In genomic region chr10:109919224-109919623, GRCh38 we compare ENCODE assay signal across 20 cellular contexts.
"Had no signal": no experiment of that assay in that cellular context is flagged by ENCODE, and none has a peak within 500 bp of the region (broad histone marks: within the 10 kb centered on the region; RNA-seq: fewer than 3 reads in every experiment).

No MANE protein-coding gene starts in this region.

- H3K27ac Mint-ChIP-seq: activated naive CD4-positive, alpha-beta T cell treated with anti-CD3 and anti-CD28 coated beads, Interleukin-2, amount 10 ng/mL, durations not matched to agents 7 days and 5 days; mesothelial cell of epicardium had no signal

- H3K27me3 ChIP-seq: body of pancreas, esophagus squamous epithelium had no signal

- H3K36me3 ChIP-seq: esophagus squamous epithelium, lower lobe of right lung had no signal

- H3K27ac ChIP-seq: esophagus squamous epithelium, lower lobe of right lung had no signal

- ATAC-seq: activated CD8-positive, alpha-beta T cell treated with anti-CD3 and anti-CD28 coated beads for 36 hours; body of pancreas; left cardiac atrium; lower lobe of right lung; right cardiac atrium had no signal

- H3K4me3 ChIP-seq: body of pancreas, esophagus squamous epithelium, lower lobe of right lung, smooth muscle cell had no signal

- H3K4me3 Mint-ChIP-seq: activated CD8-positive, alpha-beta T cell treated with anti-CD3 and anti-CD28 coated beads for 36 hours; activated naive CD4-positive, alpha-beta T cell treated with anti-CD3 and anti-CD28 coated beads, Interleukin-2, amount 10 ng/mL, durations not matched to agents 7 days and 5 days; mesothelial cell of epicardium had no signal

- H3K9me3 Mint-ChIP-seq: activated CD8-positive, alpha-beta T cell treated with anti-CD3 and anti-CD28 coated beads for 36 hours; activated naive CD4-positive, alpha-beta T cell treated with anti-CD3 and anti-CD28 coated beads, Interleukin-2, amount 10 ng/mL, durations not matched to agents 7 days and 5 days had no signal

- H3K9me3 ChIP-seq: body of pancreas, esophagus squamous epithelium, lower lobe of right lung had no signal

- H3K4me2 ChIP-seq: smooth muscle cell had no signal

- DNase-seq: activated CD8-positive, alpha-beta memory T cell treated with anti-CD3 and anti-CD28 coated beads, Interleukin-2, amount 50 U/mL, for 48 hours; activated naive CD4-positive, alpha-beta T cell treated with anti-CD3 and anti-CD28 coated beads, Interleukin-2, amount 10 ng/mL, durations not matched to agents 7 days and 5 days; amniotic stem cell; body of pancreas; cerebellar nuclear complex; dermis blood vessel endothelial cell; esophagus squamous epithelium; foreskin fibroblast; glutamatergic neuron; left cardiac atrium; lower lobe of right lung; naive B cell; nucleus accumbens; right cardiac atrium; substantia nigra; SW 1271; trophoblast cell had no signal

- H3K27me3 Mint-ChIP-seq: activated CD8-positive, alpha-beta T cell treated with anti-CD3 and anti-CD28 coated beads for 36 hours; activated naive CD4-positive, alpha-beta T cell treated with anti-CD3 and anti-CD28 coated beads, Interleukin-2, amount 10 ng/mL, durations not matched to agents 7 days and 5 days; naive B cell had no signal
